ENCODE assay signal across 7 cellular contexts in genomic region chr6:87152528-87152950, GRCh38. TPM values are rescaled to one million over a fixed set of nuclear protein-coding genes. Genes with fewer than 3 reads are reported as not detected.
DNase-seq lines count a peak whose midpoint lies in the region; ATAC-seq and TF ChIP-seq lines count a peak whose summit lies in the region.

No MANE protein-coding gene starts in this region.

- no peaks in the 10 kb centered on the region for H4K20me1 ChIP-seq in OCI-LY1 (ENCODE audit: insufficient read depth, low read length)

- peak overlapping the region; percentile 49 for H3K9ac ChIP-seq in OCI-LY1 (ENCODE audit: low read length)
- H3K9ac ChIP-seq in endocrine pancreas (ENCODE audit: control insufficient read depth, insufficient read depth, low read length) = peak overlapping the region; percentile 90

- peaks cover 20% of the 10 kb centered on the region for H3K79me2 ChIP-seq in OCI-LY1 (ENCODE audit: insufficient read depth, low read length)

- H3K27me3 ChIP-seq in OCI-LY1 (ENCODE audit: insufficient read depth, low read length) (no peaks in the 10 kb centered on the region), endocrine pancreas (ENCODE audit: control insufficient read depth, insufficient read depth, low read length) (no peaks in the 10 kb centered on the region), ovary (no peaks in the 10 kb centered on the region)

- H2AFZ ChIP-seq in OCI-LY1 (ENCODE audit: low read length) = 0 out of 2 replicates have a peak overlapping the region, but pooled peaks have one; percentile 16

- H3K27ac ChIP-seq in OCI-LY1 (ENCODE audit: low read depth, low read length, poor library complexity, severe bottlenecking) = no peak overlapping the region
- H3K27ac ChIP-seq in ovary = peak overlapping the region; percentile 84 to 92

- H3K4me1 ChIP-seq in OCI-LY1 (ENCODE audit: insufficient read depth, low read length, severe bottlenecking) (peaks cover 41% of the 10 kb centered on the region), endocrine pancreas (ENCODE audit: control insufficient read depth, insufficient read depth, low read length) (peaks cover 14% of the 10 kb centered on the region), ovary (ENCODE audit: insufficient read depth) (no peaks in the 10 kb centered on the region)

- peak; percentile 13 for DNase-seq in GM20000 (ENCODE audit: low spot score)
- DNase-seq in ovary = peak in 1 of 5 donors; percentile 30
- DNase-seq in activated effector memory CD4-positive, alpha-beta T cell treated with Interleukin-2 at 50 U/mL for 16 hours = no peak
- no peak for DNase-seq in omental fat pad (ENCODE audit: low spot score)

- no peak for TF ChIP-seq POLR2A in ovary (IDR thresholded peaks at IDR 0.05)

- H3K4me3 ChIP-seq in OCI-LY1 (ENCODE audit: low read depth, low read length, poor library complexity, severe bottlenecking) (peak overlapping the region; percentile 55), endocrine pancreas (ENCODE audit: control insufficient read depth, insufficient read depth, low read length) (no peak overlapping the region), ovary (peak overlapping the region; percentile 73)

- no peak for ATAC-seq in HG03159 (IDR thresholded peaks at IDR 0.05; ENCODE audit: unreplicated experiment)
- ATAC-seq in omental fat pad (ENCODE audit: low FRiP score) = no peak

- H3K36me3 ChIP-seq in OCI-LY1 (ENCODE audit: insufficient read depth, low read length) (no peaks in the 10 kb centered on the region), endocrine pancreas (ENCODE audit: control insufficient read depth, insufficient read depth, low read length) (no peaks in the 10 kb centered on the region), ovary (no peaks in the 10 kb centered on the region)

- H3F3A ChIP-seq in OCI-LY1 (ENCODE audit: insufficient read depth, low read length) = no peaks in the 10 kb centered on the region

- WGBS in ovary, 3 donors = 5 to 9% (median 9%) methylated on average over 22 of the region's 22 CpGs

- H3K9me2 ChIP-seq in OCI-LY1 (ENCODE audit: low read depth, low read length) = no peaks in the 10 kb centered on the region

- TF ChIP-seq CTCF in GM20000 (IDR thresholded peaks at IDR 0.05; ENCODE audit: extremely low read depth, missing control alignments) (no peak), OCI-LY1 (IDR thresholded peaks at IDR 0.05; ENCODE audit: low read length) (no peak), ovary (IDR thresholded peaks at IDR 0.05) (no peak), omental fat pad (IDR thresholded peaks at IDR 0.05) (no peak)

- TF ChIP-seq EP300 in ovary (IDR thresholded peaks at IDR 0.05) = no peak

- intact Hi-C loops in ovary (cut with DNase I) = loop anchor here in 1 of 4 donors (10.0 kb wide), 1 partner anchor 442 kb away; the partner anchor contains the start of gene ORC3

- peak overlapping the region; percentile 79 for H3K4me2 ChIP-seq in OCI-LY1 (ENCODE audit: low read length)

- H3K9me3 ChIP-seq in OCI-LY1 (ENCODE audit: low read length) (no peaks in the 10 kb centered on the region), endocrine pancreas (ENCODE audit: control insufficient read depth, low read length) (no peaks in the 10 kb centered on the region), ovary (no peaks in the 10 kb centered on the region)

RNA-seq across cellular contexts. Expression of gene ZNF292, which starts 2.8 kb away (rescaled TPM):
- total RNA-seq in ovary (100 to 1,000 TPM in 1 of 7 donors, 10 to 100 TPM in 6; 37.6 to 158 (median 82.7) TPM), omental fat pad (10 to 100 TPM; 17.8 to 40.0 (median 21.3) TPM)
- 10 to 100 TPM in 1 of 2 donors, 1 to 10 TPM in 1; 8.5 to 13.5 TPM for polyA plus RNA-seq in ovary

RNA-seq across cellular contexts. Expression of gene CGA, which starts 57.6 kb away (rescaled TPM):
- not detected for total RNA-seq in ovary
- not detected for polyA plus RNA-seq in ovary
- total RNA-seq in omental fat pad = not detected
